ENCODE assay signal across 9 cellular contexts in the genomic region with DNA sequence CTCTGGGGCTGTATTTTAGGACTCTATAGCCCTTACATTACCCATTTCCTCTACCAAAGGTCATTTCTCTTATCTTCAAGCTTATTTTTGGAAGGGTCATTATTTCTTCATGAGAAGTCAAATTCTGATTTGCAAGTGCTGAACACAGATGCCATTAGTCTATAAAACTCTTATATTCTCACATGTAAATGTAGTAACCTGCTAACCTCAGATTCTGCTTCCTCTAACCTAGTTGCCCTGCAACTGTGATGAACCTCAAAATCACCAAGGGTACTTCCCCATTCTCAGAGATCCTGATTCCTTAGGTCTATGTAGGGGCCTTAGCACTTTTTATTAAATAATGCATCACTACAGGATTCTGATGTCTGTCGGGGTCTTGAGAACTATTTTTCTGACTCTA. TPM values are rescaled to one million over a fixed set of nuclear protein-coding genes. Genes with fewer than 3 reads are reported as not detected.
DNase-seq lines count a peak whose midpoint lies in the region; ATAC-seq and TF ChIP-seq lines count a peak whose summit lies in the region.
"Had no signal": no experiment of that assay in that cellular context is flagged by ENCODE, and none has a peak within 500 bp of the region (broad histone marks: within the 10 kb centered on the region; RNA-seq: fewer than 3 reads in every experiment).

No MANE protein-coding gene starts in this region.

- DNase-seq in NOMO-1 treated with DMSO at 0.1 percent for 48 hours (lab: John Stamatoyannopoulos, UW; ENCODE audit: unreplicated experiment) (peak; percentile 94), spleen (no peak), SHP77 treated with DMSO at 0.1 percent for 48 hours (lab: John Stamatoyannopoulos, UW) (no peak), cortex of kidney (lab: John Stamatoyannopoulos, UW) (no peak)
- DNase-seq in effector CD8-positive, alpha-beta T cell (lab: John Stamatoyannopoulos, UW), result no peak
- DNase-seq: left cardiac atrium, right lobe of liver had no signal

- TF ChIP-seq CTCF in spleen (IDR thresholded peaks at IDR 0.05 in 8 of 11, conservative IDR thresholded peaks at IDR 0.05 in 3 of 11), result no peak

- ATAC-seq in GM18868 (IDR thresholded peaks at IDR 0.05; ENCODE audit: unreplicated experiment), result peak; percentile 46
- peak; percentile 71 for ATAC-seq in HG02759 (IDR thresholded peaks at IDR 0.05; ENCODE audit: unreplicated experiment)
- ATAC-seq: left cardiac atrium had no signal

- 55 to 85% (median 70%) methylated on average over 1 of the region's 1 CpG for WGBS in spleen, 5 donors

- H3K4me1 ChIP-seq in spleen, result peaks cover 15 to 98% (median 74%) of the 10 kb centered on the region in 6 donors

- H3K27me3 ChIP-seq in spleen (replicated peaks in 1 of 7), result no peaks in the 10 kb centered on the region
- H3K27me3 ChIP-seq: right lobe of liver had no signal

- TF ChIP-seq POLR2A in spleen (IDR thresholded peaks at IDR 0.05), result no peak

- H3K36me3 ChIP-seq in spleen, result no peaks in the 10 kb centered on the region
- H3K36me3 ChIP-seq: right lobe of liver had no signal

- H3K9me3 ChIP-seq in spleen, result no peaks in the 10 kb centered on the region
- H3K9me3 ChIP-seq: right lobe of liver had no signal

- peak overlapping the region in 5 of 8 donors; percentile 58 to 79 (median 70) for H3K27ac ChIP-seq in spleen
- H3K27ac ChIP-seq: right lobe of liver had no signal

- intact Hi-C loops in spleen (cut with DNase I; ENCODE audit: low total_unique reads), result no loop called here

- peak overlapping the region in 1 of 8 donors; percentile 42 for H3K4me3 ChIP-seq in spleen
- H3K4me3 ChIP-seq: right lobe of liver had no signal

RNA-seq across cellular contexts. Expression of a gene that starts 6.3 kb away (rescaled TPM):
- total RNA-seq in spleen, result 10 to 100 TPM; 29.9 to 50.6 (median 36.4) TPM
- polyA plus RNA-seq in spleen, result 1 to 10 TPM; 7.6 to 9.7 (median 8.3) TPM

RNA-seq across cellular contexts. Expression of a gene that starts 44.4 kb away (rescaled TPM):
- total RNA-seq in spleen, result 1,000 to 10,000 TPM in 1 of 7 donors, 100 to 1,000 TPM in 6; 128 to 1,421 (median 242) TPM
- polyA plus RNA-seq in spleen, result 100 to 1,000 TPM; 104 to 324 (median 224) TPM
